In the genomic region with DNA sequence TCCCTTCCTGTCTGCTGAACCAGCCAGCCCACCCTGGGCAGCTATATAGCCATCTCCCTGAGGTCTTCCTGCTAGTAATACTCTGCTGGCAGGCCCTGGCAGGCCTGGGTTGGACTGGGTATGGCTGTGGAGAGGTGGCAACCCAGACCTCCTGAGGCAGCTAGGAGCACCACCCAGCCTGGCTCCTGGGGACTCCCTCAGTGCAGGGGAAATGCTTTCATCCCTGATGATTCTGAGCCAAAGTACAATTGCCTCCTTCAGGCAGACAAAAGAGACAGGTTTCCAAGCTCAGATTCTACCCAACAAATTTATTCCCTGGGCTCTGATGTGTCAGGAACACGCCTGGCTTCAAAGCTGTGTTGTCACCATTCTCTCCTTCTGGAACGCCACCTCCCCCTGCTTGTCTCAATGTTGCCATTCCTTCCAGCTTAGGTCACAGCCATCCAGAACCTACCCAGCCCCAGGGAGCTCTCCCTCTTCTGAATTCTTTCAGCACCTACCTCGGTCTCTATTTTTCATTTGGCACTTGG, we compare ENCODE assay signal across 9 cellular contexts. TPM values are rescaled to one million over a fixed set of nuclear protein-coding genes. Genes with fewer than 3 reads are reported as not detected.
DNase-seq lines count a peak whose midpoint lies in the region; TF ChIP-seq lines count a peak whose summit lies in the region.
"Had no signal": no experiment of that assay in that cellular context is flagged by ENCODE, and none has a peak within 500 bp of the region (broad histone marks: within the 10 kb centered on the region; RNA-seq: fewer than 3 reads in every experiment).

No MANE protein-coding gene starts in this region.

- DNase-seq in GM23248 (peak; percentile 97), SW 1271 (lab: John Stamatoyannopoulos, UW) (peak; percentile 33 to 80), fibroblast of villous mesenchyme (ENCODE audit: low read depth) (peak; percentile 75), GM19240 (ENCODE audit: insufficient read length, low spot score) (no peak), DMS79 (lab: John Stamatoyannopoulos, UW) (no peak), Kasumi-1 (lab: John Stamatoyannopoulos, UW) (no peak), NCI-H1436 (lab: John Stamatoyannopoulos, UW) (no peak)

- H3K27ac ChIP-seq in GM23248: peak overlapping the region; percentile 91

- 0% methylated on average over 3 of the region's 3 CpGs for WGBS in GM23248 (ENCODE audit: low coverage in 1 of 2, low lambda C conversion rate in 2 of 2, missing lambda C conversion rate in 2 of 2), 2 experiments

- H2AFZ ChIP-seq in GM23248: no peak overlapping the region

- peak overlapping the region; percentile 49 for H3K4me2 ChIP-seq in GM23248 (ENCODE audit: unreplicated experiment)
- peak overlapping the region; percentile 58 for H3K4me2 ChIP-seq in skeletal muscle satellite cell (ENCODE audit: low read length)

- peaks cover 26% of the 10 kb centered on the region for H3F3A ChIP-seq in GM23248 (ENCODE audit: insufficient read depth)

- H3K4me1 ChIP-seq in GM23248 (ENCODE audit: insufficient read depth): peaks cover 38% of the 10 kb centered on the region
- H3K4me1 ChIP-seq in skeletal muscle satellite cell (ENCODE audit: control insufficient read depth, insufficient read depth, low read length): peaks cover 30% of the 10 kb centered on the region

- no peaks in the 10 kb centered on the region for H4K20me1 ChIP-seq in GM23248 (ENCODE audit: insufficient read depth)

- H3K4me3 ChIP-seq in GM23248 (peak overlapping the region; percentile 36), fibroblast of villous mesenchyme (ENCODE audit: low read depth, low read length) (no peak overlapping the region), skeletal muscle satellite cell (ENCODE audit: low read length) (peak overlapping the region; percentile 18)

- H3K27me3 ChIP-seq in GM23248 (replicated peaks; ENCODE audit: insufficient read depth) (no peaks in the 10 kb centered on the region), skeletal muscle satellite cell (ENCODE audit: control insufficient read depth, insufficient read depth, low read length) (peaks cover 9% of the 10 kb centered on the region)

- no peaks in the 10 kb centered on the region for H3K9me2 ChIP-seq in GM23248 (ENCODE audit: insufficient read depth)

- no peaks in the 10 kb centered on the region for H3K79me2 ChIP-seq in GM23248 (ENCODE audit: insufficient read depth)

- H3K9me3 ChIP-seq in GM23248 (ENCODE audit: low read depth) (no peaks in the 10 kb centered on the region), skeletal muscle satellite cell (replicated peaks; ENCODE audit: low read length) (no peaks in the 10 kb centered on the region)

- TF ChIP-seq CTCF in fibroblast of villous mesenchyme (IDR thresholded peaks at IDR 0.05; ENCODE audit: insufficient read depth, low read depth, low read length): no peak

- H3K9ac ChIP-seq in GM23248 (peak overlapping the region; percentile 66), skeletal muscle satellite cell (ENCODE audit: low read depth, low read length) (peak overlapping the region; percentile 25)

- no peaks in the 10 kb centered on the region for H3K36me3 ChIP-seq in GM23248 (ENCODE audit: low read depth)
- H3K36me3 ChIP-seq in skeletal muscle satellite cell (ENCODE audit: insufficient read depth, low read length): no peaks in the 10 kb centered on the region

- in situ Hi-C loops in GM23248 (cut with MboI): no loop called here

RNA-seq across cellular contexts. Expression of a gene that starts 4.7 kb away (rescaled TPM):
- 50.5 and 53.7 TPM in 2 replicates for total RNA-seq in GM23248 (2014; rRNA removed; shearing (Covaris generic))
- polyA plus RNA-seq in GM23248 (2016; fragmentation: Nextera tagmentation; extraction: Ambion mirVana): 11.1 and 12.6 TPM in 2 replicates
- 29.6 and 33.7 TPM in 2 replicates for total RNA-seq in fibroblast of villous mesenchyme
- total RNA-seq in skeletal muscle satellite cell (2012; rRNA removed): 15.5 and 19.4 TPM in 2 replicates

RNA-seq across cellular contexts. Expression of a gene that starts 20.7 kb away (rescaled TPM):
- total RNA-seq in GM23248 (2014; rRNA removed; shearing (Covaris generic)): 14.3 and 27.1 TPM in 2 replicates
- polyA plus RNA-seq in GM23248 (2016; fragmentation: Nextera tagmentation; extraction: Ambion mirVana): 14.5 and 15.5 TPM in 2 replicates
- 6.1 and 27.6 TPM in 2 replicates for total RNA-seq in fibroblast of villous mesenchyme
- 11.4 and 15.5 TPM in 2 replicates for total RNA-seq in skeletal muscle satellite cell (2012; rRNA removed)

RNA-seq across cellular contexts. Expression of a gene that starts 21.4 kb away (rescaled TPM):
- total RNA-seq in GM23248 (2014; rRNA removed; shearing (Covaris generic)): not detected in 2 replicates
- polyA plus RNA-seq in GM23248 (2016; fragmentation: Nextera tagmentation; extraction: Ambion mirVana): not detected in 2 replicates
- not detected in 2 replicates for total RNA-seq in fibroblast of villous mesenchyme
- not detected in 2 replicates for total RNA-seq in skeletal muscle satellite cell (2012; rRNA removed)
- total RNA-seq: neural crest cell had no signal

RNA-seq across cellular contexts. Expression of a gene that starts 29.2 kb away (rescaled TPM):
- total RNA-seq in GM23248 (2014; rRNA removed; shearing (Covaris generic)): 15.3 and 16.0 TPM in 2 replicates
- 5.3 and 7.2 TPM in 2 replicates for polyA plus RNA-seq in GM23248 (2016; fragmentation: Nextera tagmentation; extraction: Ambion mirVana)
- 22.9 and 23.2 TPM in 2 replicates for total RNA-seq in fibroblast of villous mesenchyme
- 20.8 and 28.9 TPM in 2 replicates for total RNA-seq in skeletal muscle satellite cell (2012; rRNA removed)

RNA-seq across cellular contexts. Expression of a gene that starts 29.2 kb away (rescaled TPM):
- 13.4 and 13.5 TPM in 2 replicates for total RNA-seq in GM23248 (2014; rRNA removed; shearing (Covaris generic))
- 3.4 and 3.8 TPM in 2 replicates for polyA plus RNA-seq in GM23248 (2016; fragmentation: Nextera tagmentation; extraction: Ambion mirVana)
- total RNA-seq in fibroblast of villous mesenchyme: 11.0 and 15.5 TPM in 2 replicates
- total RNA-seq in skeletal muscle satellite cell (2012; rRNA removed): 6.6 and 11.4 TPM in 2 replicates

Comparison
In these comparisons a context has a peak if more than half of its experiments do, and no peak if none do; other contexts are left out.
1. DNase-seq: peak in GM23248 (single experiment), SW 1271 (2 of 2) and fibroblast of villous mesenchyme (single experiment); none in GM19240 (single experiment), DMS79 (single experiment), Kasumi-1 (0 of 2) and NCI-H1436 (single experiment).